Comparison of ENCODE assay signal across 1 cellular context in genomic region chr2:173414823-173415322, GRCh38.
TF ChIP-seq lines count a peak whose summit lies in the region.

No MANE protein-coding gene starts in this region.

TF ChIP-seq in HEK293, 187 proteins besides CTCF, POLR2A, EP300 and RAD21 (continued from another document):
- TF ChIP-seq ZNF777 (tag by site-specific recombination; IDR thresholded peaks at IDR 0.05; ENCODE audit: borderline replicate concordance) (no peak), ZBTB7A (tag by site-specific recombination; IDR thresholded peaks at IDR 0.05; ENCODE audit: low read depth) (no peak), SP7 (tag by site-specific recombination; IDR thresholded peaks at IDR 0.05) (no peak), ZNF391 (tag by site-specific recombination; IDR thresholded peaks at IDR 0.05; ENCODE audit: borderline replicate concordance, low read depth) (no peak), ZNF830 (tag by site-specific recombination; IDR thresholded peaks at IDR 0.05; ENCODE audit: low read depth) (no peak), ZNF132 (tag by site-specific recombination; IDR thresholded peaks at IDR 0.05; ENCODE audit: borderline replicate concordance) (no peak), ZNF155 (tag by site-specific recombination; IDR thresholded peaks at IDR 0.05) (no peak), GLIS2 (tag by site-specific recombination; IDR thresholded peaks at IDR 0.05) (no peak), ZNF366 (tag by site-specific recombination; conservative IDR thresholded peaks at IDR 0.05) (peak; percentile 94), ZNF211 (tag by site-specific recombination; IDR thresholded peaks at IDR 0.05; ENCODE audit: low read depth) (no peak), ZNF341 (tag by site-specific recombination; IDR thresholded peaks at IDR 0.05; ENCODE audit: low read depth) (no peak), ZFP3 (tag by site-specific recombination; IDR thresholded peaks at IDR 0.05; ENCODE audit: low read depth) (no peak), GLI4 (tag by site-specific recombination; IDR thresholded peaks at IDR 0.05) (no peak), INSM2 (tag by site-specific recombination; IDR thresholded peaks at IDR 0.05) (no peak), ZNF24 (tag by site-specific recombination; IDR thresholded peaks at IDR 0.05) (peak; percentile 100)
- TF ChIP-seq, protein P1, sequence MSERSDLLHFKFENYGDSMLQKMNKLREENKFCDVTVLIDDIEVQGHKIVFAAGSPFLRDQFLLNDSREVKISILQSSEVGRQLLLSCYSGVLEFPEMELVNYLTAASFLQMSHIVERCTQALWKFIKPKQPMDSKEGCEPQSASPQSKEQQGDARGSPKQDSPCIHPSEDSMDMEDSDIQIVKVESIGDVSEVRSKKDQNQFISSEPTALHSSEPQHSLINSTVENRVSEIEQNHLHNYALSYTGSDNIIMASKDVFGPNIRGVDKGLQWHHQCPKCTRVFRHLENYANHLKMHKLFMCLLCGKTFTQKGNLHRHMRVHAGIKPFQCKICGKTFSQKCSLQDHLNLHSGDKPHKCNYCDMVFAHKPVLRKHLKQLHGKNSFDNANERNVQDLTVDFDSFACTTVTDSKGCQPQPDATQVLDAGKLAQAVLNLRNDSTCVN (tag by site-specific recombination; optimal IDR thresholded peaks at IDR 0.05) = no peak
- TF ChIP-seq, protein P2, sequence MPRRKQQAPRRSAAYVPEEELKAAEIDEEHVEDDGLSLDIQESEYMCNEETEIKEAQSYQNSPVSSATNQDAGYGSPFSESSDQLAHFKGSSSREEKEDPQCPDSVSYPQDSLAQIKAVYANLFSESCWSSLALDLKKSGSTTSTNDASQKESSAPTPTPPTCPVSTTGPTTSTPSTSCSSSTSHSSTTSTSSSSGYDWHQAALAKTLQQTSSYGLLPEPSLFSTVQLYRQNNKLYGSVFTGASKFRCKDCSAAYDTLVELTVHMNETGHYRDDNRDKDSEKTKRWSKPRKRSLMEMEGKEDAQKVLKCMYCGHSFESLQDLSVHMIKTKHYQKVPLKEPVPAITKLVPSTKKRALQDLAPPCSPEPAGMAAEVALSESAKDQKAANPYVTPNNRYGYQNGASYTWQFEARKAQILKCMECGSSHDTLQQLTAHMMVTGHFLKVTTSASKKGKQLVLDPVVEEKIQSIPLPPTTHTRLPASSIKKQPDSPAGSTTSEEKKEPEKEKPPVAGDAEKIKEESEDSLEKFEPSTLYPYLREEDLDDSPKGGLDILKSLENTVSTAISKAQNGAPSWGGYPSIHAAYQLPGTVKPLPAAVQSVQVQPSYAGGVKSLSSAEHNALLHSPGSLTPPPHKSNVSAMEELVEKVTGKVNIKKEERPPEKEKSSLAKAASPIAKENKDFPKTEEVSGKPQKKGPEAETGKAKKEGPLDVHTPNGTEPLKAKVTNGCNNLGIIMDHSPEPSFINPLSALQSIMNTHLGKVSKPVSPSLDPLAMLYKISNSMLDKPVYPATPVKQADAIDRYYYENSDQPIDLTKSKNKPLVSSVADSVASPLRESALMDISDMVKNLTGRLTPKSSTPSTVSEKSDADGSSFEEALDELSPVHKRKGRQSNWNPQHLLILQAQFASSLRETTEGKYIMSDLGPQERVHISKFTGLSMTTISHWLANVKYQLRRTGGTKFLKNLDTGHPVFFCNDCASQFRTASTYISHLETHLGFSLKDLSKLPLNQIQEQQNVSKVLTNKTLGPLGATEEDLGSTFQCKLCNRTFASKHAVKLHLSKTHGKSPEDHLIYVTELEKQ (tag by site-specific recombination; IDR thresholded peaks at IDR 0.05; ENCODE audit: borderline replicate concordance) = 0 out of 2 replicates have a peak, but pooled peaks have one; percentile 19
